In the genomic region with DNA sequence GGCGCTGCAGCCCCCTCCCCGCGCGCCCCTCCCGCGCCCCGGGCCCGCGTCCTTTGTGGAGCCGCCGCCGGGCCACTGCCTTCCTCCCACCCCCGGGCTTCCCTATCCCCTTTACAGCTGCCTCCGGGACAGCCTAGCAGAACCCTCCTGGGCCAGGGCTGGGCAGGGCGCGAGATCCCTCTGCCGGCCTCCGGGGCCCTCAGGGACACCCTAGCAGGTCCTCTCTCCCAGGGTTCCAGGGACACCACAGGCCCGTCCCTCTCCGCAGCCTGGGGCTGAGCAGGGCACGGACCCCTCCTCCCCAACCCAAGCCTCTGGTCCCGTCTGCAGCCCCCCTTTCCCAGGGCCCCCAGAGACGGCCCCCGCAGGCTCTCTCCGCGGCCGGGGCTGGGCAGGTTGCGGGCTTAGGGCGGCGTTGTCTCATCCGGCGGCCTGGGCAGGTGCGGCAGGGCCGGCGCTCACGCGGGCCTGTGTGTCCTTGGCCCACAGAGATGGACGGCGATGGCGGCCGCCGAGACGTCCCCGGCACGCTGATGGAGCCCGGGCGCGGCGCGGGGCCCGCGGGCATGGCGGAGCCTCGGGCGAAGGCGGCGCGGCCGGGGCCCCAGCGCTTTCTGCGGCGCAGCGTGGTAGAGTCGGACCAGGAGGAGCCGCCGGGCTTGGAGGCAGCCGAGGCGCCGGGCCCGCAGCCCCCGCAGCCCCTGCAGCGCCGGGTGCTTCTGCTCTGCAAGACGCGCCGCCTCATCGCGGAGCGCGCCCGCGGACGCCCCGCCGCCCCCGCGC, we compare ENCODE assay signal across 9 cellular contexts. TPM values are rescaled to one million over a fixed set of nuclear protein-coding genes. Genes with fewer than 3 reads are reported as not detected.
DNase-seq lines count a peak whose midpoint lies in the region; ATAC-seq, FAIRE-seq and TF ChIP-seq lines count a peak whose summit lies in the region.
"Had no signal": no experiment of that assay in that cellular context is flagged by ENCODE, and none has a peak within 500 bp of the region (broad histone marks: within the 10 kb centered on the region; RNA-seq: fewer than 3 reads in every experiment).

No MANE protein-coding gene starts in this region.

- intact Hi-C loops in CD4-positive, alpha-beta memory T cell (cut with micrococcal nuclease), result no loop called here
- intact Hi-C loops in colonic mucosa (cut with DNase I), result no loop called here
- intact Hi-C loops in natural killer cell (cut with micrococcal nuclease), result no loop called here

- FAIRE-seq in GM12892 (lab: Jason Lieb, UNC), result no peak

- ATAC-seq in natural killer cell, result peak in 2 of 3 donors; percentile 24 to 34
- no peak for ATAC-seq in HG02840 (IDR thresholded peaks at IDR 0.05; ENCODE audit: low FRiP score, unreplicated experiment)

- H3K36me3 Mint-ChIP-seq in CD4-positive, alpha-beta memory T cell, result no peaks in the 10 kb centered on the region
- no peaks in the 10 kb centered on the region for H3K36me3 Mint-ChIP-seq in natural killer cell

- POLR2A ChIA-PET in CD4-positive, alpha-beta memory T cell (lab: Charles Lee; ENCODE audit: partially characterized antibody), result interaction anchor here (1.3 kb wide), 1 partner anchor 50 kb away, joined by 4 read pairs; the partner anchor contains the start of gene NINJ1

- TF ChIP-seq POLR2A in GM12892 (IDR thresholded peaks at IDR 0.05; ENCODE audit: low read depth, low read length), result no peak

- no peak overlapping the region for H3K27ac Mint-ChIP-seq in CD4-positive, alpha-beta memory T cell
- no peak overlapping the region for H3K27ac Mint-ChIP-seq in natural killer cell

- CTCF ChIA-PET in CD4-positive, alpha-beta memory T cell (lab: Charles Lee; ENCODE audit: partially characterized antibody), result no interaction called here

- H3K4me3 Mint-ChIP-seq in CD4-positive, alpha-beta memory T cell, result peak overlapping the region in 7 of 8 donors; percentile 41 to 77 (median 65)
- H3K4me3 Mint-ChIP-seq in natural killer cell, result peak overlapping the region; percentile 71

- no peaks in the 10 kb centered on the region for H3K9me3 Mint-ChIP-seq in CD4-positive, alpha-beta memory T cell
- no peaks in the 10 kb centered on the region for H3K9me3 Mint-ChIP-seq in natural killer cell

- peak overlapping the region in 1 of 2 donors; percentile 35 for H3K4me3 ChIP-seq in CD4-positive, alpha-beta memory T cell (ENCODE audit: low read length in 2 of 2)
- peak overlapping the region; percentile 58 for H3K4me3 ChIP-seq in colonic mucosa

- DNase-seq in CD4-positive, alpha-beta memory T cell, result peak in 1 of 5 donors; percentile 8
- DNase-seq in LoVo (ENCODE audit: low spot score), result peak; percentile 30
- peak; percentile 34 for DNase-seq in colonic mucosa
- no peak for DNase-seq in natural killer cell
- no peak for DNase-seq in SHP77 treated with DMSO at 0.1 percent for 48 hours (lab: John Stamatoyannopoulos, UW)
- no peak for DNase-seq in AG08395 (ENCODE audit: low spot score)
- no peak for DNase-seq in GM12892 (ENCODE audit: insufficient read length)

- H3K4me1 ChIP-seq in CD4-positive, alpha-beta memory T cell (ENCODE audit: insufficient read depth, low read length), result peaks cover 7% of the 10 kb centered on the region
- peaks cover 3% of the 10 kb centered on the region for H3K4me1 ChIP-seq in colonic mucosa

- no peaks in the 10 kb centered on the region for H3K36me3 ChIP-seq in CD4-positive, alpha-beta memory T cell (ENCODE audit: insufficient read depth, low read length)
- H3K36me3 ChIP-seq in colonic mucosa, result no peaks in the 10 kb centered on the region
- H3K36me3 ChIP-seq: adrenal gland had no signal

- H3K27ac ChIP-seq in CD4-positive, alpha-beta memory T cell (ENCODE audit: low read depth, low read length), result no peak overlapping the region
- H3K27ac ChIP-seq in colonic mucosa, result no peak overlapping the region
- H3K27ac ChIP-seq: adrenal gland had no signal

- peak overlapping the region; percentile 68 to 84 for H3K9ac ChIP-seq in colonic mucosa (ENCODE audit: low read depth in 2 of 2, low read length in 2 of 2)

- no peaks in the 10 kb centered on the region for H3K9me3 ChIP-seq in CD4-positive, alpha-beta memory T cell (ENCODE audit: control insufficient read depth in 1 of 2, low read length in 2 of 2)
- H3K9me3 ChIP-seq in colonic mucosa, result no peaks in the 10 kb centered on the region
- H3K9me3 ChIP-seq: adrenal gland had no signal

- H3K27me3 Mint-ChIP-seq in CD4-positive, alpha-beta memory T cell, result peaks cover 28 to 31% of the 10 kb centered on the region in 2 donors
- peaks cover 44 to 70% of the 10 kb centered on the region in 2 donors for H3K27me3 Mint-ChIP-seq in natural killer cell (ENCODE audit: low read depth in 2 of 2)

- TF ChIP-seq CTCF in colonic mucosa (IDR thresholded peaks at IDR 0.05), result no peak
- no peak for TF ChIP-seq CTCF in natural killer cell (IDR thresholded peaks at IDR 0.05)

- peaks cover 2 to 13% (median 7%) of the 10 kb centered on the region in 4 donors for H3K4me1 Mint-ChIP-seq in CD4-positive, alpha-beta memory T cell
- no peaks in the 10 kb centered on the region for H3K4me1 Mint-ChIP-seq in natural killer cell

- H3K27me3 ChIP-seq in CD4-positive, alpha-beta memory T cell (ENCODE audit: insufficient read depth, low read length), result peaks cover 18% of the 10 kb centered on the region
- no peaks in the 10 kb centered on the region for H3K27me3 ChIP-seq in colonic mucosa

RNA-seq across cellular contexts. Expression of gene WNK2, which starts 0.7 kb away (rescaled TPM):
- total RNA-seq in CD4-positive, alpha-beta memory T cell, result under 1 TPM in 1 of 2 experiments, not detected in 1; 0.26 TPM
- polyA plus RNA-seq in CD4-positive, alpha-beta memory T cell, result not detected
- total RNA-seq in colonic mucosa (100 to 1,000 TPM; 161 to 238 TPM), natural killer cell (under 1 TPM in 1 of 3 donors, not detected in 2; 0.25 TPM)
- not detected for polyA plus RNA-seq in GM12892 (2012; ENCODE audit: missing spikeins)

RNA-seq across cellular contexts. Expression of gene NINJ1, which starts 50.6 kb away (rescaled TPM):
- total RNA-seq in CD4-positive, alpha-beta memory T cell, result 10 to 100 TPM; 31.1 to 31.3 TPM
- 10 to 100 TPM; 75.7 to 92.4 TPM for polyA plus RNA-seq in CD4-positive, alpha-beta memory T cell
- total RNA-seq in colonic mucosa, result 10 to 100 TPM; 24.5 to 29.4 TPM
- total RNA-seq in natural killer cell, result 100 to 1,000 TPM in 1 of 3 donors, 10 to 100 TPM in 2; 87.3 to 121 (median 93.8) TPM
- 17.5 TPM for polyA plus RNA-seq in GM12892 (2012; ENCODE audit: missing spikeins)

Comparison
In these comparisons a context has a peak if more than half of its experiments do, and no peak if none do; other contexts are left out.
1. DNase-seq: peak in LoVo (single experiment) and colonic mucosa (single experiment); none in natural killer cell (single experiment), SHP77 treated with DMSO at 0.1 percent for 48 hours (single experiment), AG08395 (single experiment) and GM12892 (single experiment).
2. RNA of gene WNK2, which starts 0.7 kb away (total RNA-seq): 161 to 238 TPM in colonic mucosa; 0.26 TPM in CD4-positive, alpha-beta memory T cell and 0.25 TPM in natural killer cell; every median in the first group is over 100 times any median in the second.